1 cellular context compared by ENCODE assay signal in genomic region chr17:43588664-43589435, GRCh38.
TF ChIP-seq lines count a peak whose summit lies in the region.

No MANE protein-coding gene starts in this region.

TF ChIP-seq in HepG2, 621 proteins besides CTCF, POLR2A, EP300 and RAD21 (continued from another document):
- TF ChIP-seq, protein P1, sequence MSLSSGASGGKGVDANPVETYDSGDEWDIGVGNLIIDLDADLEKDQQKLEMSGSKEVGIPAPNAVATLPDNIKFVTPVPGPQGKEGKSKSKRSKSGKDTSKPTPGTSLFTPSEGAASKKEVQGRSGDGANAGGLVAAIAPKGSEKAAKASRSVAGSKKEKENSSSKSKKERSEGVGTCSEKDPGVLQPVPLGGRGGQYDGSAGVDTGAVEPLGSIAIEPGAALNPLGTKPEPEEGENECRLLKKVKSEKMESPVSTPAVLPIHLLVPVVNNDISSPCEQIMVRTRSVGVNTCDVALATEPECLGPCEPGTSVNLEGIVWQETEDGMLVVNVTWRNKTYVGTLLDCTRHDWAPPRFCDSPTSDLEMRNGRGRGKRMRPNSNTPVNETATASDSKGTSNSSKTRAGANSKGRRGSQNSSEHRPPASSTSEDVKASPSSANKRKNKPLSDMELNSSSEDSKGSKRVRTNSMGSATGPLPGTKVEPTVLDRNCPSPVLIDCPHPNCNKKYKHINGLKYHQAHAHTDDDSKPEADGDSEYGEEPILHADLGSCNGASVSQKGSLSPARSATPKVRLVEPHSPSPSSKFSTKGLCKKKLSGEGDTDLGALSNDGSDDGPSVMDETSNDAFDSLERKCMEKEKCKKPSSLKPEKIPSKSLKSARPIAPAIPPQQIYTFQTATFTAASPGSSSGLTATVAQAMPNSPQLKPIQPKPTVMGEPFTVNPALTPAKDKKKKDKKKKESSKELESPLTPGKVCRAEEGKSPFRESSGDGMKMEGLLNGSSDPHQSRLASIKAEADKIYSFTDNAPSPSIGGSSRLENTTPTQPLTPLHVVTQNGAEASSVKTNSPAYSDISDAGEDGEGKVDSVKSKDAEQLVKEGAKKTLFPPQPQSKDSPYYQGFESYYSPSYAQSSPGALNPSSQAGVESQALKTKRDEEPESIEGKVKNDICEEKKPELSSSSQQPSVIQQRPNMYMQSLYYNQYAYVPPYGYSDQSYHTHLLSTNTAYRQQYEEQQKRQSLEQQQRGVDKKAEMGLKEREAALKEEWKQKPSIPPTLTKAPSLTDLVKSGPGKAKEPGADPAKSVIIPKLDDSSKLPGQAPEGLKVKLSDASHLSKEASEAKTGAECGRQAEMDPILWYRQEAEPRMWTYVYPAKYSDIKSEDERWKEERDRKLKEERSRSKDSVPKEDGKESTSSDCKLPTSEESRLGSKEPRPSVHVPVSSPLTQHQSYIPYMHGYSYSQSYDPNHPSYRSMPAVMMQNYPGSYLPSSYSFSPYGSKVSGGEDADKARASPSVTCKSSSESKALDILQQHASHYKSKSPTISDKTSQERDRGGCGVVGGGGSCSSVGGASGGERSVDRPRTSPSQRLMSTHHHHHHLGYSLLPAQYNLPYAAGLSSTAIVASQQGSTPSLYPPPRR (CRISPR knock-in tag; IDR thresholded peaks at IDR 0.05; ENCODE audit: borderline replicate concordance) = peak; percentile 59; the same call in 1 of the 2 replicates
- TF ChIP-seq, protein P2, sequence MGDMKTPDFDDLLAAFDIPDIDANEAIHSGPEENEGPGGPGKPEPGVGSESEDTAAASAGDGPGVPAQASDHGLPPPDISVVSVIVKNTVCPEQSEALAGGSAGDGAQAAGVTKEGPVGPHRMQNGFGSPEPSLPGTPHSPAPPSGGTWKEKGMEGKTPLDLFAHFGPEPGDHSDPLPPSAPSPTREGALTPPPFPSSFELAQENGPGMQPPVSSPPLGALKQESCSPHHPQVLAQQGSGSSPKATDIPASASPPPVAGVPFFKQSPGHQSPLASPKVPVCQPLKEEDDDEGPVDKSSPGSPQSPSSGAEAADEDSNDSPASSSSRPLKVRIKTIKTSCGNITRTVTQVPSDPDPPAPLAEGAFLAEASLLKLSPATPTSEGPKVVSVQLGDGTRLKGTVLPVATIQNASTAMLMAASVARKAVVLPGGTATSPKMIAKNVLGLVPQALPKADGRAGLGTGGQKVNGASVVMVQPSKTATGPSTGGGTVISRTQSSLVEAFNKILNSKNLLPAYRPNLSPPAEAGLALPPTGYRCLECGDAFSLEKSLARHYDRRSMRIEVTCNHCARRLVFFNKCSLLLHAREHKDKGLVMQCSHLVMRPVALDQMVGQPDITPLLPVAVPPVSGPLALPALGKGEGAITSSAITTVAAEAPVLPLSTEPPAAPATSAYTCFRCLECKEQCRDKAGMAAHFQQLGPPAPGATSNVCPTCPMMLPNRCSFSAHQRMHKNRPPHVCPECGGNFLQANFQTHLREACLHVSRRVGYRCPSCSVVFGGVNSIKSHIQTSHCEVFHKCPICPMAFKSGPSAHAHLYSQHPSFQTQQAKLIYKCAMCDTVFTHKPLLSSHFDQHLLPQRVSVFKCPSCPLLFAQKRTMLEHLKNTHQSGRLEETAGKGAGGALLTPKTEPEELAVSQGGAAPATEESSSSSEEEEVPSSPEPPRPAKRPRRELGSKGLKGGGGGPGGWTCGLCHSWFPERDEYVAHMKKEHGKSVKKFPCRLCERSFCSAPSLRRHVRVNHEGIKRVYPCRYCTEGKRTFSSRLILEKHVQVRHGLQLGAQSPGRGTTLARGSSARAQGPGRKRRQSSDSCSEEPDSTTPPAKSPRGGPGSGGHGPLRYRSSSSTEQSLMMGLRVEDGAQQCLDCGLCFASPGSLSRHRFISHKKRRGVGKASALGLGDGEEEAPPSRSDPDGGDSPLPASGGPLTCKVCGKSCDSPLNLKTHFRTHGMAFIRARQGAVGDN (CRISPR knock-in tag; IDR thresholded peaks at IDR 0.05) = peak; percentile 75
- TF ChIP-seq RXRB (CRISPR knock-in tag; IDR thresholded peaks at IDR 0.05; ENCODE audit: borderline replicate concordance) (peak; percentile 85; the same call in 1 of the 2 replicates), SP1 (IDR thresholded peaks at IDR 0.05) (no peak), SP1 (CRISPR knock-in tag; IDR thresholded peaks at IDR 0.05) (0 out of 2 replicates have a peak, but pooled peaks have one; percentile 6), ZMYM4 (CRISPR knock-in tag; IDR thresholded peaks at IDR 0.05) (0 out of 2 replicates have a peak, but pooled peaks have one; percentile 45), HNF4G (IDR thresholded peaks at IDR 0.05; ENCODE audit: borderline replicate concordance, low read depth, low read length) (peak; percentile 34; the same call in 1 of the 2 replicates), HNF4G (CRISPR knock-in tag; IDR thresholded peaks at IDR 0.05; ENCODE audit: borderline replicate concordance, low read depth) (peak; percentile 44; the same call in 1 of the 2 replicates), TEAD3 (CRISPR knock-in tag; optimal IDR thresholded peaks at IDR 0.05; ENCODE audit: borderline replicate concordance) (peak; percentile 46), DR1 (CRISPR knock-in tag; IDR thresholded peaks at IDR 0.05) (no peak), BCL6 (CRISPR knock-in tag; IDR thresholded peaks at IDR 0.05) (no peak), HDAC2 (CRISPR knock-in tag; IDR thresholded peaks at IDR 0.05) (peak; percentile 45; the same call in 1 of the 2 replicates), FOXC1 (CRISPR knock-in tag; IDR thresholded peaks at IDR 0.05; ENCODE audit: borderline replicate concordance) (0 out of 2 replicates have a peak, but pooled peaks have one; percentile 50), ZNF326 (CRISPR knock-in tag; IDR thresholded peaks at IDR 0.05; ENCODE audit: borderline replicate concordance) (no peak), HNF1B (CRISPR knock-in tag; IDR thresholded peaks at IDR 0.05) (0 out of 2 replicates have a peak, but pooled peaks have one; percentile 57), ZNF512 (CRISPR knock-in tag; IDR thresholded peaks at IDR 0.05) (no peak), ZNF580 (CRISPR knock-in tag; IDR thresholded peaks at IDR 0.05; ENCODE audit: borderline replicate concordance, low read depth) (0 out of 2 replicates have a peak, but pooled peaks have one; percentile 18), ZFX (CRISPR knock-in tag; IDR thresholded peaks at IDR 0.05; ENCODE audit: low read depth) (peak; percentile 31; the same call in 1 of the 2 replicates), ZNF280B (CRISPR knock-in tag; IDR thresholded peaks at IDR 0.05; ENCODE audit: borderline replicate concordance) (no peak), ZMAT3 (CRISPR knock-in tag; conservative IDR thresholded peaks at IDR 0.05) (0 out of 2 replicates have a peak, but pooled peaks have one; percentile 35), ZNF615 (CRISPR knock-in tag; IDR thresholded peaks at IDR 0.05; ENCODE audit: borderline replicate concordance) (no peak), FOSL1 (CRISPR knock-in tag; IDR thresholded peaks at IDR 0.05; ENCODE audit: borderline replicate concordance) (no peak)
- TF ChIP-seq, protein P3, sequence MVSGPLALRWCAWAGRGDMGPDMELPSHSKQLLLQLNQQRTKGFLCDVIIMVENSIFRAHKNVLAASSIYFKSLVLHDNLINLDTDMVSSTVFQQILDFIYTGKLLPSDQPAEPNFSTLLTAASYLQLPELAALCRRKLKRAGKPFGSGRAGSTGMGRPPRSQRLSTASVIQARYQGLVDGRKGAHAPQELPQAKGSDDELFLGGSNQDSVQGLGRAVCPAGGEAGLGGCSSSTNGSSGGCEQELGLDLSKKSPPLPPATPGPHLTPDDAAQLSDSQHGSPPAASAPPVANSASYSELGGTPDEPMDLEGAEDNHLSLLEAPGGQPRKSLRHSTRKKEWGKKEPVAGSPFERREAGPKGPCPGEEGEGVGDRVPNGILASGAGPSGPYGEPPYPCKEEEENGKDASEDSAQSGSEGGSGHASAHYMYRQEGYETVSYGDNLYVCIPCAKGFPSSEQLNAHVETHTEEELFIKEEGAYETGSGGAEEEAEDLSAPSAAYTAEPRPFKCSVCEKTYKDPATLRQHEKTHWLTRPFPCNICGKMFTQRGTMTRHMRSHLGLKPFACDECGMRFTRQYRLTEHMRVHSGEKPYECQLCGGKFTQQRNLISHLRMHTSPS (CRISPR knock-in tag; IDR thresholded peaks at IDR 0.05; ENCODE audit: low read depth) = peak; percentile 92
- TF ChIP-seq, protein P4, sequence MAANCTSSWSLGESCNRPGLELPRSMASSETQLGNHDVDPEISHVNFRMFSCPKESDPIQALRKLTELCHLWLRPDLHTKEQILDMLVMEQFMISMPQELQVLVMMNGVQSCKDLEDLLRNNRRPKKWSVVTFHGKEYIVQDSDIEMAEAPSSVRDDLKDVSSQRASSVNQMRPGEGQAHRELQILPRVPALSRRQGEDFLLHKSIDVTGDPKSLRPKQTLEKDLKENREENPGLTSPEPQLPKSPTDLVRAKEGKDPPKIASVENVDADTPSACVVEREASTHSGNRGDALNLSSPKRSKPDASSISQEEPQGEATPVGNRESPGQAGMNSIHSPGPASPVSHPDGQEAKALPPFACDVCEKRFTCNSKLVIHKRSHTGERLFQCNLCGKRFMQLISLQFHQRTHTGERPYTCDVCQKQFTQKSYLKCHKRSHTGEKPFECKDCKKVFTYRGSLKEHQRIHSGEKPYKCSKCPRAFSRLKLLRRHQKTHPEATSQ (CRISPR knock-in tag; IDR thresholded peaks at IDR 0.05; ENCODE audit: borderline replicate concordance) = no peak
- TF ChIP-seq, protein P5, sequence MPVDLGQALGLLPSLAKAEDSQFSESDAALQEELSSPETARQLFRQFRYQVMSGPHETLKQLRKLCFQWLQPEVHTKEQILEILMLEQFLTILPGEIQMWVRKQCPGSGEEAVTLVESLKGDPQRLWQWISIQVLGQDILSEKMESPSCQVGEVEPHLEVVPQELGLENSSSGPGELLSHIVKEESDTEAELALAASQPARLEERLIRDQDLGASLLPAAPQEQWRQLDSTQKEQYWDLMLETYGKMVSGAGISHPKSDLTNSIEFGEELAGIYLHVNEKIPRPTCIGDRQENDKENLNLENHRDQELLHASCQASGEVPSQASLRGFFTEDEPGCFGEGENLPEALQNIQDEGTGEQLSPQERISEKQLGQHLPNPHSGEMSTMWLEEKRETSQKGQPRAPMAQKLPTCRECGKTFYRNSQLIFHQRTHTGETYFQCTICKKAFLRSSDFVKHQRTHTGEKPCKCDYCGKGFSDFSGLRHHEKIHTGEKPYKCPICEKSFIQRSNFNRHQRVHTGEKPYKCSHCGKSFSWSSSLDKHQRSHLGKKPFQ (CRISPR knock-in tag; IDR thresholded peaks at IDR 0.05; ENCODE audit: insufficient replicate concordance) = no peak
- TF ChIP-seq, protein P6, sequence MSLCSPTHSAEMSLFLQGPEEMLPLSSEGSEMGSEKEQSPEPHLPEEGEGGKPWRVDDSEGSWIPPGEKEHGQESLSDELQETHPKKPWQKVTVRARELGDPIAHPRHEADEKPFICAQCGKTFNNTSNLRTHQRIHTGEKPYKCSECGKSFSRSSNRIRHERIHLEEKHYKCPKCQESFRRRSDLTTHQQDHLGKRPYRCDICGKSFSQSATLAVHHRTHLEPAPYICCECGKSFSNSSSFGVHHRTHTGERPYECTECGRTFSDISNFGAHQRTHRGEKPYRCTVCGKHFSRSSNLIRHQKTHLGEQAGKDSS (CRISPR knock-in tag; IDR thresholded peaks at IDR 0.05; ENCODE audit: borderline replicate concordance, low read depth) = peak; percentile 95
